25 cellular contexts compared by ENCODE assay signal in the genomic region with DNA sequence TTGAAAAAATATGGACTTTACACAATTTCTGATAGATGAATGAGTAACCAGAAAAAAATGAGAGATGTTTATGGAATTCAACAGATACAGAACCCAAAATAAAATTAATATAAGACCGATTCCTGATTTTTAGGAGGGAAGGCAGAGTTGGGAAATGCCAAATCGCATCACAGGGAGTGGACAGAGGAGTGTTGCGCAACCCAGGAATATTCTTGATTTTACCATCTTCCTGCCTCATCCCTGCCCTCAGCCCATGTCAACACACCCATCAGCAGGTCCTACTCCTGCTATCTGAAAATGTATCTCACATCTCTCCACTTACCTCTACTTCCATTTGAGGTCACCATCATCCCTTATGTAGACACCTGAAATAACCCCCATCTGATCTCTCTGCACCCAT.
DNase-seq lines count a peak whose midpoint lies in the region; ATAC-seq, FAIRE-seq and TF ChIP-seq lines count a peak whose summit lies in the region.
"Had no signal": no experiment of that assay in that cellular context is flagged by ENCODE, and none has a peak within 500 bp of the region (broad histone marks: within the 10 kb centered on the region; RNA-seq: fewer than 3 reads in every experiment).

No MANE protein-coding gene starts in this region.

- POLR2A ChIA-PET in HepG2 (lab: Yijun Ruan, JAX) = no interaction called here

- H3K9me3 ChIP-seq in HepG2 (ENCODE audit: low read length) (peaks cover 93% of the 10 kb centered on the region), right lobe of liver (no peaks in the 10 kb centered on the region), adipocyte (ENCODE audit: control insufficient read depth, low read length) (no peaks in the 10 kb centered on the region), mammary epithelial cell (replicated peaks; ENCODE audit: insufficient read depth, low read length) (no peaks in the 10 kb centered on the region)
- H3K9me3 ChIP-seq: BE2C, BLaER1 had no signal

- dilution Hi-C loops in mammary epithelial cell (cut with HindIII; ENCODE audit: low sequenced_read_pairs) = no loop called here

- H3K4me2 ChIP-seq in HepG2 (ENCODE audit: low read depth, low read length) (no peak overlapping the region), mammary epithelial cell (ENCODE audit: insufficient read depth, low read depth, low read length) (no peak overlapping the region)
- H3K4me2 ChIP-seq: BLaER1 had no signal

- TF ChIP-seq POLR2A in HepG2 (IDR thresholded peaks at IDR 0.05; ENCODE audit: insufficient read depth in 1 of 2, low read depth in 2 of 2, low read length in 2 of 2) (no peak), right lobe of liver (IDR thresholded peaks at IDR 0.05) (no peak)

- no TSS peak for BruUV-seq in HepG2 (replicated peaks; lab: Mats Ljungman, UMichigan)
- no TSS peak for BruUV-seq in mammary epithelial cell (replicated peaks; lab: Mats Ljungman, UMichigan)

- TF ChIP-seq EP300 in HepG2 (IDR thresholded peaks at IDR 0.05; ENCODE audit: low read depth in 2 of 2, low read length in 2 of 2) (no peak), HepG2 (CRISPR knock-in tag; IDR thresholded peaks at IDR 0.05; ENCODE audit: borderline replicate concordance) (no peak)

- H3K4me1 ChIP-seq in HepG2 (ENCODE audit: insufficient read depth, low read length) (no peaks in the 10 kb centered on the region), right lobe of liver (no peaks in the 10 kb centered on the region), adipocyte (ENCODE audit: control insufficient read depth, insufficient read depth, low read length) (no peaks in the 10 kb centered on the region), mammary epithelial cell (ENCODE audit: insufficient read depth, low read length) (no peaks in the 10 kb centered on the region)
- H3K4me1 ChIP-seq: BE2C, BLaER1 had no signal

- H4K20me1 ChIP-seq in HepG2 (ENCODE audit: insufficient read depth, low read length) (no peaks in the 10 kb centered on the region), mammary epithelial cell (ENCODE audit: insufficient read depth, low read length) (no peaks in the 10 kb centered on the region)
- H4K20me1 ChIP-seq: BLaER1 had no signal

- H3K9ac ChIP-seq in HepG2 (ENCODE audit: insufficient read depth, low read depth, low read length) (no peak overlapping the region), adipocyte (ENCODE audit: low read length) (no peak overlapping the region), mammary epithelial cell (ENCODE audit: insufficient read depth, low read length) (no peak overlapping the region)
- H3K9ac ChIP-seq: BLaER1 had no signal

- H3K79me2 ChIP-seq in HepG2 (ENCODE audit: insufficient read depth, low read length) (no peaks in the 10 kb centered on the region), mammary epithelial cell (ENCODE audit: insufficient read depth, low read length) (no peaks in the 10 kb centered on the region)

- H3K4me3 ChIP-seq in HepG2 (replicated peaks in 1 of 3; ENCODE audit: insufficient read depth in 1 of 3, low read depth in 2 of 3, low read length in 3 of 3) (no peak overlapping the region), right lobe of liver (no peak overlapping the region), adipocyte (ENCODE audit: low read length) (no peak overlapping the region), mammary epithelial cell (replicated peaks in 1 of 3; ENCODE audit: insufficient read depth in 1 of 3, low read depth in 2 of 3, low read length in 3 of 3) (no peak overlapping the region), epithelial cell of esophagus (ENCODE audit: low read length) (no peak overlapping the region)
- H3K4me3 ChIP-seq: BLaER1 had no signal

- DNase-seq in HepG2 (ENCODE audit: low spot score) (no peak), right lobe of liver (no peak), adipocyte (ENCODE audit: low read depth) (peak; percentile 3), mammary epithelial cell (peak; percentile 35), epithelial cell of esophagus (ENCODE audit: low read depth) (peak; percentile 50), DMS53 treated with DMSO at 0.1 percent for 48 hours (lab: John Stamatoyannopoulos, UW; ENCODE audit: unreplicated experiment) (no peak)
- DNase-seq: 8988T; ACHN; BE2C; C1 segment of cervical spinal cord; CD4-positive, alpha-beta memory T cell; CD4-positive, CD25-positive, alpha-beta regulatory T cell; CD8-positive, alpha-beta memory T cell; COR-L47; DMS 273 treated with DMSO at 0.1 percent for 48 hours; DMS153; DMS53; DMS79 treated with DMSO at 0.1 percent for 48 hours; GF-D8 had no signal

- TF ChIP-seq RAD21 in HepG2 (CRISPR knock-in tag; IDR thresholded peaks at IDR 0.05) = no peak

- CTCF ChIA-PET in HepG2 (lab: Yijun Ruan, JAX; ENCODE audit: low intra/inter-chr PET ratio, low total read pairs) = no interaction called here
- CTCF ChIA-PET in mammary epithelial cell (lab: Charles Lee; ENCODE audit: low non-redundant PET) = no interaction called here

- intact Hi-C loops in HepG2 (cut with micrococcal nuclease; ENCODE audit: unreplicated experiment) (no loop called here), right lobe of liver (cut with DNase I) (no loop called here), mammary epithelial cell (cut with micrococcal nuclease) (no loop called here)

- no peaks in the 10 kb centered on the region for H3K36me3 ChIP-seq in HepG2 (replicated peaks in 1 of 2; ENCODE audit: control insufficient read depth in 1 of 2, insufficient read depth in 2 of 2, low read length in 2 of 2)
- no peaks in the 10 kb centered on the region for H3K36me3 ChIP-seq in right lobe of liver
- H3K36me3 ChIP-seq in adipocyte (ENCODE audit: control insufficient read depth, insufficient read depth, low read length, severe bottlenecking) = no peaks in the 10 kb centered on the region
- no peaks in the 10 kb centered on the region for H3K36me3 ChIP-seq in mammary epithelial cell (ENCODE audit: insufficient read depth, low read length)
- H3K36me3 ChIP-seq: BE2C, BLaER1 had no signal

- in situ Hi-C loops in HepG2 (cut with HindIII; ENCODE audit: extremely low pct_ligation_motif_present, low pct_unique_long_range_greater_than_20kb) (no loop called here), mammary epithelial cell (cut with MboI; ENCODE audit: low sequenced_read_pairs in 2 of 2) (no loop called here)

- ATAC-seq in HepG2 (no peak), right lobe of liver (no peak), GM21529 (IDR thresholded peaks at IDR 0.05; ENCODE audit: unreplicated experiment) (no peak), HG02970 (IDR thresholded peaks at IDR 0.05; ENCODE audit: low FRiP score, unreplicated experiment) (no peak)

- no peak overlapping the region for H3K27ac ChIP-seq in HepG2 (ENCODE audit: extremely low read length, insufficient read depth, low read length)
- H3K27ac ChIP-seq in right lobe of liver = no peak overlapping the region
- no peak overlapping the region for H3K27ac ChIP-seq in mammary epithelial cell (ENCODE audit: insufficient read depth, low read depth, low read length)
- H3K27ac ChIP-seq: BLaER1 had no signal

- H3K27me3 ChIP-seq in HepG2 (ENCODE audit: control insufficient read depth in 1 of 2, insufficient read depth in 2 of 2, low read length in 2 of 2) = no peaks in the 10 kb centered on the region
- H3K27me3 ChIP-seq in right lobe of liver = peaks cover 0 to 11% of the 10 kb centered on the region in 2 donors
- H3K27me3 ChIP-seq in adipocyte (replicated peaks; ENCODE audit: control insufficient read depth, insufficient read depth, low read length) = no peaks in the 10 kb centered on the region
- H3K27me3 ChIP-seq in mammary epithelial cell (ENCODE audit: insufficient read depth, low read length) = no peaks in the 10 kb centered on the region
- H3K27me3 ChIP-seq: BE2C, BLaER1 had no signal

- no peak for FAIRE-seq in HepG2 (lab: Jason Lieb, UNC)
- FAIRE-seq: A204.1, G401.6, GM12891 had no signal

- H2AFZ ChIP-seq in HepG2 (ENCODE audit: low read length) (no peak overlapping the region), mammary epithelial cell (ENCODE audit: low read depth, low read length) (no peak overlapping the region)

- TF ChIP-seq CTCF in HepG2 (CRISPR knock-in tag; IDR thresholded peaks at IDR 0.05) = no peak
- no peak for TF ChIP-seq CTCF in right lobe of liver (IDR thresholded peaks at IDR 0.05)
- TF ChIP-seq CTCF in mammary epithelial cell (conservative IDR thresholded peaks at IDR 0.05 in 1 of 2, IDR thresholded peaks at IDR 0.05 in 1 of 2; ENCODE audit: extremely low read depth in 1 of 2, insufficient read depth in 1 of 2, low read depth in 1 of 2, low read length in 2 of 2) = no peak
- no peak for TF ChIP-seq CTCF in epithelial cell of esophagus (IDR thresholded peaks at IDR 0.05; ENCODE audit: insufficient read depth, low read depth, low read length, missing control alignments)

- WGBS in HepG2 (ENCODE audit: low lambda C conversion rate) = 41% methylated on average over 3 of the region's 3 CpGs
- 57% methylated on average over 3 of the region's 3 CpGs for WGBS in right lobe of liver (ENCODE audit: insufficient coverage, low coverage, low lambda C conversion rate, missing lambda C conversion rate)
- WGBS in mammary epithelial cell (ENCODE audit: low coverage, missing lambda C conversion rate) = 100% methylated on average over 3 of the region's 3 CpGs

TF ChIP-seq in HepG2, 621 proteins besides CTCF, POLR2A, EP300 and RAD21:
- TF ChIP-seq CEBPB (IDR thresholded peaks at IDR 0.05; ENCODE audit: borderline replicate concordance, low read depth, low read length) (peak; percentile 84), ADNP (CRISPR knock-in tag; IDR thresholded peaks at IDR 0.05) (no peak)

Comparison
In these comparisons a context has a peak if more than half of its experiments do, and no peak if none do; other contexts are left out.
1. DNase-seq: peak in adipocyte (single experiment), mammary epithelial cell (single experiment) and epithelial cell of esophagus (single experiment); none in HepG2 (single experiment), right lobe of liver (0 of 3) and DMS53 treated with DMSO at 0.1 percent for 48 hours (single experiment).